In genomic region chr18:73670046-73670445, GRCh38 we compare ENCODE assay signal across 15 cellular contexts.
"Had no signal": no experiment of that assay in that cellular context is flagged by ENCODE, and none has a peak within 500 bp of the region (broad histone marks: within the 10 kb centered on the region; RNA-seq: fewer than 3 reads in every experiment).

No MANE protein-coding gene starts in this region.

- H3K4me3 Mint-ChIP-seq: naive thymus-derived CD4-positive, alpha-beta T cell; stimulated activated effector memory CD8-positive, alpha-beta T cell treated with anti-CD3 and anti-CD28 coated beads, Interleukin-12 subunit alpha, Interleukin-12 subunit beta, amount 100 ng/mL, for 72 hours; stimulated activated naive CD8-positive, alpha-beta T cell treated with anti-CD3 and anti-CD28 coated beads, Interleukin-15, Interleukin-2, amounts not matched to agents 100 ng/mL and 50 ng/mL, for 24 hours had no signal

- H3K4me1 ChIP-seq: psoas muscle, right lobe of liver, tibial artery, upper lobe of left lung, uterus had no signal

- H2AFZ ChIP-seq: hepatocyte had no signal

- H3K9me3 ChIP-seq: neutrophil, psoas muscle, right lobe of liver, tibial artery, upper lobe of left lung, uterus had no signal

- H3K9me3 Mint-ChIP-seq: stimulated activated naive CD8-positive, alpha-beta T cell treated with anti-CD3 and anti-CD28 coated beads, Interleukin-15, Interleukin-2, amounts not matched to agents 100 ng/mL and 50 ng/mL, for 24 hours had no signal

- H3K27ac ChIP-seq: hepatocyte, neutrophil, psoas muscle, right lobe of liver, tibial artery, upper lobe of left lung, uterus had no signal

- ATAC-seq: naive thymus-derived CD4-positive, alpha-beta T cell; psoas muscle; right lobe of liver; stimulated activated effector memory CD8-positive, alpha-beta T cell treated with anti-CD3 and anti-CD28 coated beads, Interleukin-12 subunit alpha, Interleukin-12 subunit beta, amount 100 ng/mL, for 72 hours had no signal

- H3K36me3 Mint-ChIP-seq: naive thymus-derived CD4-positive, alpha-beta T cell; stimulated activated effector memory CD8-positive, alpha-beta T cell treated with anti-CD3 and anti-CD28 coated beads, Interleukin-12 subunit alpha, Interleukin-12 subunit beta, amount 100 ng/mL, for 72 hours had no signal

- H3K27ac Mint-ChIP-seq: naive thymus-derived CD4-positive, alpha-beta T cell; stimulated activated effector memory CD8-positive, alpha-beta T cell treated with anti-CD3 and anti-CD28 coated beads, Interleukin-12 subunit alpha, Interleukin-12 subunit beta, amount 100 ng/mL, for 72 hours; stimulated activated naive CD8-positive, alpha-beta T cell treated with anti-CD3 and anti-CD28 coated beads, Interleukin-15, Interleukin-2, amounts not matched to agents 100 ng/mL and 50 ng/mL, for 24 hours had no signal

- H3K27me3 ChIP-seq: hepatocyte, neutrophil, right lobe of liver, tibial artery, upper lobe of left lung, uterus had no signal

- H3K4me3 ChIP-seq: hepatocyte, psoas muscle, right lobe of liver, tibial artery, upper lobe of left lung, uterus had no signal

- DNase-seq: erythroblast; foreskin melanocyte; naive thymus-derived CD4-positive, alpha-beta T cell; psoas muscle; retina; right lobe of liver; stimulated activated CD4-positive, alpha-beta T cell treated with anti-CD3 and anti-CD28 coated beads, Interleukin-4, amount 100 ng/mL, for 1 hour; stimulated activated CD8-positive, alpha-beta memory T cell treated with anti-CD3 and anti-CD28 coated beads, Interleukin-4, amount 100 ng/mL, for 48 hours; tibial artery; upper lobe of left lung; uterus had no signal

- H3K4me2 ChIP-seq: hepatocyte had no signal

- H3K36me3 ChIP-seq: neutrophil, right lobe of liver, tibial artery, upper lobe of left lung, uterus had no signal

- H3K4me1 Mint-ChIP-seq: naive thymus-derived CD4-positive, alpha-beta T cell; stimulated activated effector memory CD8-positive, alpha-beta T cell treated with anti-CD3 and anti-CD28 coated beads, Interleukin-12 subunit alpha, Interleukin-12 subunit beta, amount 100 ng/mL, for 72 hours had no signal

- H3K27me3 Mint-ChIP-seq: naive thymus-derived CD4-positive, alpha-beta T cell; stimulated activated naive CD8-positive, alpha-beta T cell treated with anti-CD3 and anti-CD28 coated beads, Interleukin-15, Interleukin-2, amounts not matched to agents 100 ng/mL and 50 ng/mL, for 24 hours had no signal

- H3K79me2 ChIP-seq: hepatocyte had no signal
